Comparison of ENCODE assay signal across 14 cellular contexts in genomic region chr18:13462686-13463085, GRCh38.
DNase-seq lines count a peak whose midpoint lies in the region; ATAC-seq and TF ChIP-seq lines count a peak whose summit lies in the region.
"Had no signal": no experiment of that assay in that cellular context is flagged by ENCODE, and none has a peak within 500 bp of the region (broad histone marks: within the 10 kb centered on the region; RNA-seq: fewer than 3 reads in every experiment).

No MANE protein-coding gene starts in this region.

- H3K9me2 ChIP-seq in Loucy (replicated peaks; ENCODE audit: low read depth, low read length) = no peaks in the 10 kb centered on the region

- peak; percentile 51 for DNase-seq in cardiac septum (ENCODE audit: low spot score)
- no peak for DNase-seq in right cardiac atrium
- peak; percentile 78 for DNase-seq in mesenteric fat pad (ENCODE audit: low spot score)
- DNase-seq in central memory CD4-positive, alpha-beta T cell = no peak
- no peak for DNase-seq in NCI-H226
- no peak for DNase-seq in NCI-H345 (lab: John Stamatoyannopoulos, UW)
- DNase-seq: AML-193, GDM1, KBM-7, NCI-H1436, NCI-H2029, NCI-H2171 had no signal

- H3K4me3 ChIP-seq in right cardiac atrium (ENCODE audit: low read length) (no peak overlapping the region), Loucy (ENCODE audit: low read length, poor library complexity, severe bottlenecking) (no peak overlapping the region)

- no peak overlapping the region for H3K27ac ChIP-seq in right cardiac atrium (ENCODE audit: low read length)

- peaks cover 7% of the 10 kb centered on the region; the same call in 1 of the 2 replicates for H3K36me3 ChIP-seq in Loucy (ENCODE audit: insufficient read depth, low read length)

- intact Hi-C loops in cardiac septum (cut with DNase I) (no loop called here), right cardiac atrium (cut with DNase I) (loop anchor here in 1 of 4 donors (10.0 kb wide), 1 partner anchor 248 kb away; the partner anchor contains the start of gene LDLRAD4)

- no peaks in the 10 kb centered on the region for H4K20me1 ChIP-seq in Loucy (ENCODE audit: insufficient read depth, low read length, poor library complexity, severe bottlenecking)

- no peak for TF ChIP-seq CTCF in Loucy (conservative IDR thresholded peaks at IDR 0.05; ENCODE audit: low read length)

- no peak overlapping the region for H2AFZ ChIP-seq in Loucy (ENCODE audit: low read length)

- H3K27me3 ChIP-seq in right cardiac atrium (ENCODE audit: control insufficient read depth, insufficient read depth) = no peaks in the 10 kb centered on the region
- no peaks in the 10 kb centered on the region for H3K27me3 ChIP-seq in Loucy (ENCODE audit: insufficient read depth, low read length, poor library complexity, severe bottlenecking)

- H3K79me2 ChIP-seq in Loucy (ENCODE audit: insufficient read depth, low read length) = peaks cover 42% of the 10 kb centered on the region

- 92% methylated on average over 11 of the region's 11 CpGs for WGBS in right cardiac atrium

- H3K4me1 ChIP-seq in right cardiac atrium (ENCODE audit: control insufficient read depth, insufficient read depth, low read length) (no peaks in the 10 kb centered on the region), Loucy (ENCODE audit: insufficient read depth, low read length, poor library complexity, severe bottlenecking) (peaks cover 53% of the 10 kb centered on the region)

- peaks cover 8% of the 10 kb centered on the region; the same call in 1 of the 2 replicates for H3F3A ChIP-seq in Loucy (ENCODE audit: low read depth)

- peak overlapping the region; percentile 91 for H3K4me2 ChIP-seq in Loucy (ENCODE audit: low read depth, low read length, poor library complexity, severe bottlenecking)

- H3K9ac ChIP-seq in Loucy (ENCODE audit: low read depth, low read length, poor library complexity, severe bottlenecking) = peak overlapping the region; percentile 90

- ATAC-seq in right cardiac atrium = no peak
- no peak for ATAC-seq in GM21447 (IDR thresholded peaks at IDR 0.05; ENCODE audit: unreplicated experiment)

- no peaks in the 10 kb centered on the region for H3K9me3 ChIP-seq in right cardiac atrium (ENCODE audit: control insufficient read depth, low read length)
- peaks cover 11% of the 10 kb centered on the region; the same call in 1 of the 2 replicates for H3K9me3 ChIP-seq in Loucy (ENCODE audit: insufficient read depth, low read depth, low read length)

Comparison
In these comparisons a context has a peak if more than half of its experiments do, and no peak if none do; other contexts are left out.
1. DNase-seq: peak in cardiac septum (single experiment) and mesenteric fat pad (single experiment); none in right cardiac atrium (0 of 3), central memory CD4-positive, alpha-beta T cell (single experiment), NCI-H226 (single experiment) and NCI-H345 (single experiment).